Comparison of ENCODE assay signal across 1 cellular context in genomic region chr17:7484067-7484963, GRCh38.
TF ChIP-seq lines count a peak whose summit lies in the region.

POLR2A (plus strand) TSS chr17:7484366.

TF ChIP-seq in K562, 482 proteins besides CTCF, POLR2A, EP300 and RAD21 (continued from another document and continues in another):
- TF ChIP-seq ZFX (CRISPR knock-in tag; IDR thresholded peaks at IDR 0.05) (no peak; the same call in none of the 2 replicates), PTTG1 (tag; IDR thresholded peaks at IDR 0.05; ENCODE audit: low read depth) (no peak), NCOA6 (IDR thresholded peaks at IDR 0.05) (no peak), ESRRB (CRISPR knock-in tag; IDR thresholded peaks at IDR 0.05; ENCODE audit: borderline replicate concordance) (no peak), ZNF695 (CRISPR knock-in tag; IDR thresholded peaks at IDR 0.05) (no peak), CEBPG (CRISPR knock-in tag; IDR thresholded peaks at IDR 0.05) (no peak), CEBPG (tag; conservative IDR thresholded peaks at IDR 0.05 in 1 of 2, IDR thresholded peaks at IDR 0.05 in 1 of 2) (no peak), PHB (CRISPR knock-in tag; IDR thresholded peaks at IDR 0.05) (0 out of 2 replicates have a peak, but pooled peaks have one; percentile 71), SIRT6 (IDR thresholded peaks at IDR 0.05; ENCODE audit: low read depth, low read length) (no peak), CBX2 (IDR thresholded peaks at IDR 0.05; ENCODE audit: insufficient read depth, low read length, poor library complexity, severe bottlenecking) (no peak), CHAMP1 (IDR thresholded peaks at IDR 0.05) (no peak), HIVEP1 (CRISPR knock-in tag; IDR thresholded peaks at IDR 0.05) (no peak), WHSC1 (IDR thresholded peaks at IDR 0.05; ENCODE audit: low read length) (no peak), ARHGAP35 (IDR thresholded peaks at IDR 0.05; ENCODE audit: partially characterized antibody) (no peak), ZNF444 (CRISPR knock-in tag; IDR thresholded peaks at IDR 0.05) (no peak), RHOXF2B (CRISPR knock-in tag; conservative IDR thresholded peaks at IDR 0.05) (0 out of 2 replicates have a peak, but pooled peaks have one; percentile 13), CHCHD3 (CRISPR knock-in tag; IDR thresholded peaks at IDR 0.05) (peak; percentile 88), ZNF717 (CRISPR knock-in tag; IDR thresholded peaks at IDR 0.05) (no peak), LARP7 (IDR thresholded peaks at IDR 0.05) (peak; percentile 55; the same call in 1 of the 2 replicates), CAMTA2 (CRISPR knock-in tag; conservative IDR thresholded peaks at IDR 0.05) (no peak), ZNF445 (CRISPR knock-in tag; IDR thresholded peaks at IDR 0.05; ENCODE audit: low read depth) (0 out of 2 replicates have a peak, but pooled peaks have one; percentile 49), ZNF518B (CRISPR knock-in tag; IDR thresholded peaks at IDR 0.05) (no peak), HSF4 (CRISPR knock-in tag; IDR thresholded peaks at IDR 0.05; ENCODE audit: borderline replicate concordance) (no peak), ZNF511 (CRISPR knock-in tag; IDR thresholded peaks at IDR 0.05) (peak; percentile 95), DMBX1 (CRISPR knock-in tag; IDR thresholded peaks at IDR 0.05; ENCODE audit: borderline replicate concordance) (no peak), FOXJ3 (CRISPR knock-in tag; IDR thresholded peaks at IDR 0.05) (no peak), CHD4 (IDR thresholded peaks at IDR 0.05; ENCODE audit: insufficient read depth, insufficient replicate concordance, low read depth, low read length, poor library complexity, severe bottlenecking) (no peak), DPF2 (IDR thresholded peaks at IDR 0.05) (peak; percentile 56), MXD1 (CRISPR knock-in tag; IDR thresholded peaks at IDR 0.05; ENCODE audit: borderline replicate concordance, poor library complexity, severe bottlenecking) (no peak), MAZ (CRISPR knock-in tag; conservative IDR thresholded peaks at IDR 0.05 in 1 of 2, IDR thresholded peaks at IDR 0.05 in 1 of 2) (peak; percentile 97 to 98), KLF16 (IDR thresholded peaks at IDR 0.05) (no peak), ZNF407 (IDR thresholded peaks at IDR 0.05; ENCODE audit: low read depth) (no peak), ZFP91 (CRISPR knock-in tag; IDR thresholded peaks at IDR 0.05) (no peak), ZBTB43 (CRISPR knock-in tag; IDR thresholded peaks at IDR 0.05) (no peak), SPI1 (IDR thresholded peaks at IDR 0.05; ENCODE audit: borderline replicate concordance, low read depth, low read length) (no peak), ZNF217 (CRISPR knock-in tag; IDR thresholded peaks at IDR 0.05) (no peak), IRF2 (CRISPR knock-in tag; IDR thresholded peaks at IDR 0.05) (no peak), XRCC5 (IDR thresholded peaks at IDR 0.05; ENCODE audit: low read depth, low read length) (no peak), TFAP4 (CRISPR knock-in tag; IDR thresholded peaks at IDR 0.05; ENCODE audit: borderline replicate concordance) (peak; percentile 71; the same call in 1 of the 2 replicates)
- TF ChIP-seq, protein P1, sequence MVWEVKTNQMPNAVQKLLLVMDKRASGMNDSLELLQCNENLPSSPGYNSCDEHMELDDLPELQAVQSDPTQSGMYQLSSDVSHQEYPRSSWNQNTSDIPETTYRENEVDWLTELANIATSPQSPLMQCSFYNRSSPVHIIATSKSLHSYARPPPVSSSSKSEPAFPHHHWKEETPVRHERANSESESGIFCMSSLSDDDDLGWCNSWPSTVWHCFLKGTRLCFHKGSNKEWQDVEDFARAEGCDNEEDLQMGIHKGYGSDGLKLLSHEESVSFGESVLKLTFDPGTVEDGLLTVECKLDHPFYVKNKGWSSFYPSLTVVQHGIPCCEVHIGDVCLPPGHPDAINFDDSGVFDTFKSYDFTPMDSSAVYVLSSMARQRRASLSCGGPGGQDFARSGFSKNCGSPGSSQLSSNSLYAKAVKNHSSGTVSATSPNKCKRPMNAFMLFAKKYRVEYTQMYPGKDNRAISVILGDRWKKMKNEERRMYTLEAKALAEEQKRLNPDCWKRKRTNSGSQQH (CRISPR knock-in tag; IDR thresholded peaks at IDR 0.05), result peak; percentile 92
